ENCODE assay signal across 15 cellular contexts in the genomic region with DNA sequence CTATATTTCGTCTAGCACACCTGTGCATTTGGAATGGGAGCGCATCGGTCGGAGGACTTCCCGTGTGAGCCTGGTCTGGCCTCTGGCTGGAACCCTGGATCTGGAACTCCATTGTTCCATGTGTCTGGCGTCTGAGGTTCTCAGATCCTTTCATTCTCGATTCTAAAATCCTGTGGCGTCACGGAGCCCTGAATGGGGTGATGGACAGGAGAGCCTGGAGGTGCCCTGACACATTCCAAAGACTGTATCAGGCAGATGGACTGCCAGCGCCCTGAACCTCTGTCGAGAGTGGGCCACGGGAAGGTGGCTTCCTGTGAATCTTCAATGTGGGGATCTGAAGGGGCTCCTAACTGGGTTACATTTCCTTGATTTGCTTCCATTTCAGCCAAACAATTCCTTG. TPM values are rescaled to one million over a fixed set of nuclear protein-coding genes. Genes with fewer than 3 reads are reported as not detected.
"Had no signal": no experiment of that assay in that cellular context is flagged by ENCODE, and none has a peak within 500 bp of the region (broad histone marks: within the 10 kb centered on the region; RNA-seq: fewer than 3 reads in every experiment).

No MANE protein-coding gene starts in this region.

- H3K4me1 ChIP-seq: breast epithelium, stomach had no signal

- H3K27ac Mint-ChIP-seq: immature natural killer cell had no signal

- DNase-seq: cortex of kidney; effector CD8-positive, alpha-beta T cell; foreskin melanocyte; immature natural killer cell; mesendoderm; stimulated activated CD4-positive, alpha-beta T cell treated with anti-CD3 and anti-CD28 coated beads, Interleukin-2, amount 100 ng/mL, for 24 hours; stimulated activated naive CD4-positive, alpha-beta T cell; stomach; substantia nigra; transverse colon had no signal

- H3K27me3 ChIP-seq: breast epithelium, dorsolateral prefrontal cortex, transverse colon had no signal

- H3K4me3 ChIP-seq: breast epithelium, dorsolateral prefrontal cortex, stomach, thoracic aorta, transverse colon had no signal

- H3K9me3 ChIP-seq: breast epithelium, stomach, thoracic aorta, transverse colon had no signal

- H3K4me1 Mint-ChIP-seq: central memory CD8-positive, alpha-beta T cell; immature natural killer cell; naive thymus-derived CD8-positive, alpha-beta T cell had no signal

- H3K27ac ChIP-seq: breast epithelium, stomach, thoracic aorta, transverse colon had no signal

- ATAC-seq: naive thymus-derived CD8-positive, alpha-beta T cell had no signal

- H3K9me3 Mint-ChIP-seq: central memory CD8-positive, alpha-beta T cell; immature natural killer cell; naive thymus-derived CD8-positive, alpha-beta T cell had no signal

- H3K36me3 Mint-ChIP-seq: immature natural killer cell; naive thymus-derived CD8-positive, alpha-beta T cell had no signal

- H3K4me3 Mint-ChIP-seq: central memory CD8-positive, alpha-beta T cell; immature natural killer cell; naive thymus-derived CD8-positive, alpha-beta T cell had no signal

- H3K36me3 ChIP-seq: breast epithelium, stomach, thoracic aorta, transverse colon had no signal

RNA-seq across cellular contexts. Expression of a gene that starts 20.6 kb away (rescaled TPM):
- polyA plus RNA-seq: immature natural killer cell had no signal
